ENCODE assay signal across 8 cellular contexts in the genomic region with DNA sequence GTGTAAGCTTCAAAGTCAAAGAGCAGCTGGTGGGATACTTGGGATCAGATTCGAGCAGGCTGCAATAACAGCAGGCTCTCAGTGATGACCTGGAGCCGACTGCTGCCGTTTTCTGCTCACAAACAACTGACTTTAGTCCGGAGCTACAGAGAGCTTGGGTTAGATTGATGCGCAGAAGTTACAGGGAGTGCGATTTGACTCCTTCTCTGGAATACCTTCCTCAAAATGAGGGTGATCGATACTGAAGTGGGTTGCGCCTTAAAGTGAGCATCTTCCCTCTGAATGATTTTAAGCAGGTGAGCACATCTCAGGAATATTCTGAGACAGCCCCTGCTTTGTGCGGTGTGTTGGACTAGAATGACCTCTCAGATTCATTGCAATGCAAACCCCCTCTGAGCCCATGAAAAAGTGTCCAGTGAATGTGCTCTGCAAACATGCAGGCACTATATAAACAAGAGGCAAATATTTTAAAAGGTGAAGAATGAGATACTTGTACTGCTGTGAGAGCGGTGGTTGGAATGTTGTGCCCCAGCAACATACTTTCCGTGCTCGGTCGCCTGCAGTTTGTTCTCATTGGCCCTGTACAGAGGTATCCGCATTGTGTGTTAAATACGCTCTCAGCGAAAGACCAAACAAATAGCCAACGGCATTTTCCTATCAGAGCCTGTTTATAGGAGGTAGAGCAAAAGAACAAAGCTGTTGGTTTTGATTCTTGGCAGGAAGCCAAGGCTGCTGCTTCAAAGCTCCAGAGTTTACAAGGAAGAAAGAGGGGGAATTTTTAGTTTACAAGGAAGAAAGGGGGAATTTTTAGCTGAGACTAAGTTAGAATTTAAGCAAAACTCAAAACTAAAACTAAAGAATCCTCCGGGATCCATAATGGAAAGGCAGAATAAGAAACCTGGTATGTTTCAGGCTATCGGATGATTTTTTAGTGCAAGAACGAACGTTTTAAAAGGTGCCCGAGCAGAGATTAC.
A peak's percentile ranks its signal among the peaks of the same experiment; 100 is the strongest.
DNase-seq lines count a peak whose midpoint lies in the region; ATAC-seq and FAIRE-seq lines count a peak whose summit lies in the region.

No MANE protein-coding gene starts in this region.

- H3K4me3 ChIP-seq in HUES6 (ENCODE audit: low read depth, low read length) (peak overlapping the region; percentile 38), iPS DF 6.9 (ENCODE audit: low read length) (no peak overlapping the region), small intestine (ENCODE audit: low read depth in 1 of 2, low read length in 2 of 2) (peak overlapping the region in 1 of 2 donors; percentile 10)
- no peak overlapping the region for H3K4me3 ChIP-seq in effector memory CD4-positive, alpha-beta T cell (ENCODE audit: insufficient read depth, low read depth, low read length, poor library complexity, severe bottlenecking)

- peaks cover 10% of the 10 kb centered on the region for H3K4me1 Mint-ChIP-seq in activated T-helper 17 cell treated with anti-CD3 and anti-CD28 coated beads, Interleukin-2, amount 50 U/mL, for 72 hours

- DNase-seq in iPS DF 6.9 (ENCODE audit: low read depth, low spot score) (no peak), small intestine (peak; percentile 81), T-helper 2 cell (no peak)
- DNase-seq in activated effector memory CD4-positive, alpha-beta T cell treated with Interleukin-2 at 50 U/mL for 16 hours, result no peak
- DNase-seq in effector memory CD4-positive, alpha-beta T cell, result no peak

- no peak for ATAC-seq in activated T-helper 17 cell treated with anti-CD3 and anti-CD28 coated beads, Interleukin-2, amount 50 U/mL, for 72 hours (replicated peaks)
- ATAC-seq in GM21737 (IDR thresholded peaks at IDR 0.05; ENCODE audit: unreplicated experiment), result no peak

- no peak overlapping the region for H3K4me3 Mint-ChIP-seq in activated T-helper 17 cell treated with anti-CD3 and anti-CD28 coated beads, Interleukin-2, amount 50 U/mL, for 72 hours

- H3K27me3 ChIP-seq in HUES6 (ENCODE audit: control insufficient read depth, insufficient read depth, low read length), result no peaks in the 10 kb centered on the region
- no peaks in the 10 kb centered on the region for H3K27me3 ChIP-seq in iPS DF 6.9 (ENCODE audit: control insufficient read depth, insufficient read depth, low read length)
- no peaks in the 10 kb centered on the region for H3K27me3 ChIP-seq in small intestine (ENCODE audit: control insufficient read depth in 2 of 2, insufficient read depth in 2 of 2, low read length in 2 of 2)
- no peaks in the 10 kb centered on the region for H3K27me3 ChIP-seq in effector memory CD4-positive, alpha-beta T cell (replicated peaks; ENCODE audit: control insufficient read depth, insufficient read depth, low read length, poor library complexity, severe bottlenecking)

- H3K4me1 ChIP-seq in HUES6 (ENCODE audit: control insufficient read depth, insufficient read depth, low read length) (peaks cover 78% of the 10 kb centered on the region), iPS DF 6.9 (ENCODE audit: control insufficient read depth, insufficient read depth, low read length) (peaks cover 17% of the 10 kb centered on the region; the same call in 1 of the 2 replicates), small intestine (ENCODE audit: control insufficient read depth in 2 of 2, insufficient read depth in 1 of 2, low read depth in 1 of 2, low read length in 1 of 2) (peaks cover 11 to 16% of the 10 kb centered on the region in 2 donors)
- no peaks in the 10 kb centered on the region for H3K4me1 ChIP-seq in effector memory CD4-positive, alpha-beta T cell (ENCODE audit: control insufficient read depth, insufficient read depth, low read length, poor library complexity, severe bottlenecking)

- H3K9me3 Mint-ChIP-seq in activated T-helper 17 cell treated with anti-CD3 and anti-CD28 coated beads, Interleukin-2, amount 50 U/mL, for 72 hours, result no peaks in the 10 kb centered on the region

- WGBS in iPS DF 6.9 (ENCODE audit: insufficient coverage, insufficient read length), result no CpG with 5 or more reads among the region's 22 CpGs
- WGBS in small intestine, 3 donors, result 12 to 44% (median 36%) methylated on average over 22 of the region's 22 CpGs

- peaks cover 5% of the 10 kb centered on the region for H3K36me3 Mint-ChIP-seq in activated T-helper 17 cell treated with anti-CD3 and anti-CD28 coated beads, Interleukin-2, amount 50 U/mL, for 72 hours (ENCODE audit: low read depth)

- H3K27ac Mint-ChIP-seq in activated T-helper 17 cell treated with anti-CD3 and anti-CD28 coated beads, Interleukin-2, amount 50 U/mL, for 72 hours, result peak overlapping the region; percentile 23

- H3K27ac ChIP-seq in HUES6 (ENCODE audit: low read depth, low read length) (peak overlapping the region; percentile 85), iPS DF 6.9 (ENCODE audit: low read length) (peak overlapping the region; percentile 79), small intestine (ENCODE audit: low read depth in 1 of 2, low read length in 1 of 2) (peak overlapping the region; percentile 8 to 90)
- H3K27ac ChIP-seq in effector memory CD4-positive, alpha-beta T cell (ENCODE audit: insufficient read depth, low read length, poor library complexity, severe bottlenecking), result no peak overlapping the region

- H3K36me3 ChIP-seq in HUES6 (ENCODE audit: control insufficient read depth, insufficient read depth, low read length) (no peaks in the 10 kb centered on the region), iPS DF 6.9 (ENCODE audit: control insufficient read depth, insufficient read depth, low read length) (no peaks in the 10 kb centered on the region), small intestine (ENCODE audit: control insufficient read depth in 2 of 2, insufficient read depth in 2 of 2, low read length in 2 of 2) (no peaks in the 10 kb centered on the region)
- H3K36me3 ChIP-seq in effector memory CD4-positive, alpha-beta T cell (ENCODE audit: control insufficient read depth, insufficient read depth, low read length), result no peaks in the 10 kb centered on the region

- no peaks in the 10 kb centered on the region for H3K9me3 ChIP-seq in HUES6 (ENCODE audit: control insufficient read depth, insufficient read depth, low read depth, low read length)
- no peaks in the 10 kb centered on the region for H3K9me3 ChIP-seq in iPS DF 6.9 (ENCODE audit: control insufficient read depth, insufficient read depth, low read length)
- no peaks in the 10 kb centered on the region for H3K9me3 ChIP-seq in small intestine (ENCODE audit: control insufficient read depth, low read depth)
- H3K9me3 ChIP-seq in effector memory CD4-positive, alpha-beta T cell (ENCODE audit: control insufficient read depth, low read length), result no peaks in the 10 kb centered on the region

- H3K9ac ChIP-seq in HUES6 (ENCODE audit: low read length), result peak overlapping the region; percentile 66

- FAIRE-seq in small intestine (lab: Jason Lieb, UNC), result no peak

- H3K27me3 Mint-ChIP-seq in activated T-helper 17 cell treated with anti-CD3 and anti-CD28 coated beads, Interleukin-2, amount 50 U/mL, for 72 hours, result no peaks in the 10 kb centered on the region
